8 cellular contexts compared by ENCODE assay signal in genomic region chr12:49369723-49370145, GRCh38. TPM values are rescaled to one million over a fixed set of nuclear protein-coding genes. Genes with fewer than 3 reads are reported as not detected.
DNase-seq lines count a peak whose midpoint lies in the region; ATAC-seq, FAIRE-seq and TF ChIP-seq lines count a peak whose summit lies in the region.

No MANE protein-coding gene starts in this region.

- peak overlapping the region; percentile 25; the same call in 1 of the 3 replicates for H3K4me3 Mint-ChIP-seq in GM23338
- H3K4me3 Mint-ChIP-seq in activated CD4-positive, alpha-beta memory T cell treated with anti-CD3 and anti-CD28 coated beads for 36 hours, result no peak overlapping the region

- no peaks in the 10 kb centered on the region for H3K36me3 ChIP-seq in GM23338 (ENCODE audit: insufficient read depth)
- no peaks in the 10 kb centered on the region for H3K36me3 ChIP-seq in vagina
- H3K36me3 ChIP-seq in small intestine (ENCODE audit: control insufficient read depth in 2 of 2, insufficient read depth in 2 of 2, low read length in 2 of 2), result no peaks in the 10 kb centered on the region

- H3K9me3 ChIP-seq in vagina, result no peaks in the 10 kb centered on the region
- no peaks in the 10 kb centered on the region for H3K9me3 ChIP-seq in small intestine (ENCODE audit: control insufficient read depth, low read depth)

- FAIRE-seq in small intestine (lab: Jason Lieb, UNC), result no peak

- peak overlapping the region; percentile 87; the same call in 1 of the 2 replicates for H3K4me2 ChIP-seq in GM23338

- H3K79me2 ChIP-seq in GM23338 (replicated peaks; ENCODE audit: insufficient read depth), result peaks cover 63% of the 10 kb centered on the region

- peak; percentile 2; the same call in 1 of the 3 replicates for ATAC-seq in GM23338

- H3K9me3 Mint-ChIP-seq in GM23338, result no peaks in the 10 kb centered on the region
- no peaks in the 10 kb centered on the region for H3K9me3 Mint-ChIP-seq in activated CD4-positive, alpha-beta memory T cell treated with anti-CD3 and anti-CD28 coated beads for 36 hours

- peaks cover 31% of the 10 kb centered on the region for H3K4me1 Mint-ChIP-seq in GM23338
- peaks cover 23% of the 10 kb centered on the region for H3K4me1 Mint-ChIP-seq in activated CD4-positive, alpha-beta memory T cell treated with anti-CD3 and anti-CD28 coated beads for 36 hours (ENCODE audit: low read depth)

- TF ChIP-seq POLR2A in vagina (IDR thresholded peaks at IDR 0.05), result no peak

- TF ChIP-seq CTCF in GM23338 (conservative IDR thresholded peaks at IDR 0.05; ENCODE audit: low read depth in 2 of 2), result peak; percentile 20 to 45; a peak in 2 of 4 replicates
- TF ChIP-seq CTCF in vagina (IDR thresholded peaks at IDR 0.05), result no peak

- peaks cover 10% of the 10 kb centered on the region for H4K20me1 ChIP-seq in GM23338 (replicated peaks; ENCODE audit: insufficient read depth)

- H3K4me1 ChIP-seq in GM23338 (ENCODE audit: insufficient read depth) (peaks cover 16% of the 10 kb centered on the region), vagina (peaks cover 48% of the 10 kb centered on the region), small intestine (ENCODE audit: control insufficient read depth in 2 of 2, insufficient read depth in 1 of 2, low read depth in 1 of 2, low read length in 1 of 2) (no peaks in the 10 kb centered on the region)

- peak; percentile 53 for DNase-seq in stimulated activated CD4-positive, alpha-beta T cell treated with anti-CD3 and anti-CD28 coated beads, Interleukin-15, amount 100 ng/mL, for 24 hours
- DNase-seq in stimulated activated CD4-positive, alpha-beta T cell treated with anti-CD3 and anti-CD28 coated beads, Interleukin-4, amount 100 ng/mL, for 4 hours, result no peak
- DNase-seq in GM23338 (ENCODE audit: low spot score) (peak; percentile 73), NCI-H146 (lab: John Stamatoyannopoulos, UW) (peak; percentile 24), iPS-NIHi11 (ENCODE audit: low spot score) (peak; percentile 39), vagina (ENCODE audit: extremely low spot score in 2 of 2) (no peak), small intestine (no peak)
- DNase-seq in activated CD4-positive, alpha-beta memory T cell treated with anti-CD3 and anti-CD28 coated beads for 36 hours, result peak; percentile 43

- H3K9me2 ChIP-seq in GM23338 (ENCODE audit: insufficient read depth), result no peaks in the 10 kb centered on the region

- no peak overlapping the region for H3K27ac ChIP-seq in GM23338 (ENCODE audit: low read depth)
- H3K27ac ChIP-seq in vagina, result peak overlapping the region; percentile 21
- peak overlapping the region in 1 of 2 donors; percentile 57 for H3K27ac ChIP-seq in small intestine (ENCODE audit: low read depth in 1 of 2, low read length in 1 of 2)

- H3K27ac Mint-ChIP-seq in GM23338, result no peak overlapping the region
- no peak overlapping the region for H3K27ac Mint-ChIP-seq in activated CD4-positive, alpha-beta memory T cell treated with anti-CD3 and anti-CD28 coated beads for 36 hours

- 34 to 50% (median 43%) methylated on average over 5 of the region's 5 CpGs for WGBS in small intestine, 3 donors

- POLR2A ChIA-PET in activated CD4-positive, alpha-beta memory T cell treated with anti-CD3 and anti-CD28 coated beads for 36 hours (lab: Charles Lee), result no interaction called here

- peaks cover 9% of the 10 kb centered on the region; the same call in 2 of the 3 replicates for H3K36me3 Mint-ChIP-seq in GM23338 (ENCODE audit: low read depth)
- H3K36me3 Mint-ChIP-seq in activated CD4-positive, alpha-beta memory T cell treated with anti-CD3 and anti-CD28 coated beads for 36 hours, result peaks cover 1% of the 10 kb centered on the region

- peaks cover 13% of the 10 kb centered on the region for H3K27me3 Mint-ChIP-seq in GM23338 (ENCODE audit: insufficient read depth, low read depth, poor library complexity)
- H3K27me3 Mint-ChIP-seq in activated CD4-positive, alpha-beta memory T cell treated with anti-CD3 and anti-CD28 coated beads for 36 hours, result no peaks in the 10 kb centered on the region

- H3F3A ChIP-seq in GM23338 (replicated peaks; ENCODE audit: low read depth), result peaks cover 9% of the 10 kb centered on the region

- intact Hi-C loops in activated CD4-positive, alpha-beta memory T cell treated with anti-CD3 and anti-CD28 coated beads for 36 hours (cut with micrococcal nuclease), result loop anchor here (5.0 kb wide), 2 partner anchors 83 to 253 kb away; partner anchors contain the start of gene PRPF40B
- intact Hi-C loops in vagina (cut with DNase I), result no loop called here

- H3K4me3 ChIP-seq in GM23338, result no peak overlapping the region
- H3K4me3 ChIP-seq in vagina, result no peak overlapping the region
- H3K4me3 ChIP-seq in small intestine (ENCODE audit: low read depth in 1 of 2, low read length in 2 of 2), result no peak overlapping the region

- CTCF ChIA-PET in activated CD4-positive, alpha-beta memory T cell treated with anti-CD3 and anti-CD28 coated beads for 36 hours (lab: Charles Lee), result interaction anchor here (0.9 to 4.3 kb wide), 2 partner anchors 11 to 144 kb away, joined by 3 to 22 read pairs; no protein-coding TSS in a partner anchor

- no peak overlapping the region for H2AFZ ChIP-seq in GM23338

- H3K27me3 ChIP-seq in GM23338 (ENCODE audit: insufficient read depth), result peaks cover 12% of the 10 kb centered on the region
- no peaks in the 10 kb centered on the region for H3K27me3 ChIP-seq in vagina
- no peaks in the 10 kb centered on the region for H3K27me3 ChIP-seq in small intestine (ENCODE audit: control insufficient read depth in 2 of 2, insufficient read depth in 2 of 2, low read length in 2 of 2)

TF ChIP-seq in GM23338, 12 proteins besides CTCF, POLR2A, EP300 and RAD21 (continues in another document):
- TF ChIP-seq EZH2 (IDR thresholded peaks at IDR 0.05; ENCODE audit: low read depth, unreplicated experiment) (no peak), ZNF114 (CRISPR knock-in tag; IDR thresholded peaks at IDR 0.05) (no peak), ZNF331 (CRISPR knock-in tag; IDR thresholded peaks at IDR 0.05; ENCODE audit: low read depth) (no peak), JUNB (IDR thresholded peaks at IDR 0.05; ENCODE audit: unreplicated experiment) (no peak), EZH2phosphoT487 (IDR thresholded peaks at IDR 0.05; ENCODE audit: unreplicated experiment) (no peak)

RNA-seq across cellular contexts. Expression of gene SPATS2, which starts 2.5 kb away (rescaled TPM):
- 20.6 and 28.1 TPM in 2 replicates for total RNA-seq in GM23338 (2014; rRNA removed; shearing (Covaris generic))
- 54.0 and 61.0 TPM in 2 replicates for polyA plus RNA-seq in GM23338 (2016; fragmentation: Nextera tagmentation; extraction: Ambion mirVana)
- 10 to 100 TPM in 1 of 2 experiments, 1 to 10 TPM in 1; 9.7 to 12.9 TPM for total RNA-seq in activated CD4-positive, alpha-beta memory T cell treated with anti-CD3 and anti-CD28 coated beads for 36 hours
- 28.0 TPM for total RNA-seq in vagina
- polyA plus RNA-seq in small intestine, result 10 to 100 TPM; 11.9 to 14.4 (median 14.3) TPM

RNA-seq across cellular contexts. Expression of gene DNAJC22, which starts 23.0 kb away (rescaled TPM):
- total RNA-seq in GM23338 (2014; rRNA removed; shearing (Covaris generic)), result 0.10 TPM in 1 of 2 replicates, not detected in the other
- polyA plus RNA-seq in GM23338 (2016; fragmentation: Nextera tagmentation; extraction: Ambion mirVana), result not detected in 2 replicates
- under 1 TPM in 1 of 2 experiments, not detected in 1; 0.10 TPM for total RNA-seq in activated CD4-positive, alpha-beta memory T cell treated with anti-CD3 and anti-CD28 coated beads for 36 hours
- 3.7 TPM for total RNA-seq in vagina
- 10 to 100 TPM; 14.9 to 25.3 (median 16.3) TPM for polyA plus RNA-seq in small intestine

RNA-seq across cellular contexts. Expression of gene C1QL4, which starts 32.7 kb away (rescaled TPM):
- 0.12 TPM in 1 of 2 replicates, not detected in the other for total RNA-seq in GM23338 (2014; rRNA removed; shearing (Covaris generic))
- not detected in 2 replicates for polyA plus RNA-seq in GM23338 (2016; fragmentation: Nextera tagmentation; extraction: Ambion mirVana)
- not detected for total RNA-seq in activated CD4-positive, alpha-beta memory T cell treated with anti-CD3 and anti-CD28 coated beads for 36 hours
- 2.0 TPM for total RNA-seq in vagina
- under 1 TPM in 1 of 3 donors, not detected in 2; 0.07 TPM for polyA plus RNA-seq in small intestine

RNA-seq across cellular contexts. Expression of gene TROAP, which starts 46.7 kb away (rescaled TPM):
- 27.6 and 46.4 TPM in 2 replicates for total RNA-seq in GM23338 (2014; rRNA removed; shearing (Covaris generic))
- polyA plus RNA-seq in GM23338 (2016; fragmentation: Nextera tagmentation; extraction: Ambion mirVana), result 44.7 and 47.5 TPM in 2 replicates
- total RNA-seq in activated CD4-positive, alpha-beta memory T cell treated with anti-CD3 and anti-CD28 coated beads for 36 hours, result 10 to 100 TPM; 57.7 to 64.9 TPM
- total RNA-seq in vagina, result 4.9 TPM
- polyA plus RNA-seq in small intestine, result 10 to 100 TPM in 1 of 3 donors, 1 to 10 TPM in 1, not detected in 1; 1.3 to 29.5 TPM

Comparison
In these comparisons a context has a peak if more than half of its experiments do, and no peak if none do; other contexts are left out.
1. DNase-seq: peak in stimulated activated CD4-positive, alpha-beta T cell treated with anti-CD3 and anti-CD28 coated beads, Interleukin-15, amount 100 ng/mL, for 24 hours (single experiment), GM23338 (single experiment), NCI-H146 (single experiment), activated CD4-positive, alpha-beta memory T cell treated with anti-CD3 and anti-CD28 coated beads for 36 hours (single experiment) and iPS-NIHi11 (single experiment); none in stimulated activated CD4-positive, alpha-beta T cell treated with anti-CD3 and anti-CD28 coated beads, Interleukin-4, amount 100 ng/mL, for 4 hours (0 of 2), vagina (0 of 2) and small intestine (single experiment).
2. CTCF ChIP-seq: peak in GM23338 (2 of 2); none in vagina (0 of 3).